Comparison of ENCODE assay signal across 15 cellular contexts in genomic region chr9:36731068-36731467, GRCh38.
"Had no signal": no experiment of that assay in that cellular context is flagged by ENCODE, and none has a peak within 500 bp of the region (broad histone marks: within the 10 kb centered on the region; RNA-seq: fewer than 3 reads in every experiment).

No MANE protein-coding gene starts in this region.

- H3K27me3 ChIP-seq: breast epithelium had no signal

- H3K9me3 ChIP-seq: breast epithelium, lower lobe of right lung, neutrophil had no signal

- H3K4me1 ChIP-seq: breast epithelium, foreskin keratinocyte, lower lobe of right lung had no signal

- H3K9me3 Mint-ChIP-seq: activated naive CD8-positive, alpha-beta T cell treated with anti-CD3 and anti-CD28 coated beads, Interleukin-2, amount 10 ng/mL, durations not matched to agents 7 days and 5 days; naive thymus-derived CD4-positive, alpha-beta T cell had no signal

- H3K4me3 Mint-ChIP-seq: activated naive CD8-positive, alpha-beta T cell treated with anti-CD3 and anti-CD28 coated beads, Interleukin-2, amount 10 ng/mL, durations not matched to agents 7 days and 5 days; naive thymus-derived CD4-positive, alpha-beta T cell had no signal

- H3K4me3 ChIP-seq: breast epithelium, lower lobe of right lung, skin epidermis had no signal

- ATAC-seq: foreskin keratinocyte; left cardiac atrium; naive thymus-derived CD4-positive, alpha-beta T cell had no signal

- H3K36me3 Mint-ChIP-seq: activated naive CD8-positive, alpha-beta T cell treated with anti-CD3 and anti-CD28 coated beads, Interleukin-2, amount 10 ng/mL, durations not matched to agents 7 days and 5 days; naive thymus-derived CD4-positive, alpha-beta T cell had no signal

- H3K27ac ChIP-seq: breast epithelium, foreskin keratinocyte, lower lobe of right lung, neutrophil, skin epidermis had no signal

- H3K27me3 Mint-ChIP-seq: activated naive CD8-positive, alpha-beta T cell treated with anti-CD3 and anti-CD28 coated beads, Interleukin-2, amount 10 ng/mL, durations not matched to agents 7 days and 5 days had no signal

- H3K36me3 ChIP-seq: breast epithelium, lower lobe of right lung, neutrophil had no signal

- DNase-seq: activated CD4-positive, alpha-beta T cell treated with anti-CD3 and anti-CD28 coated beads for 1 hour; activated CD4-positive, alpha-beta T cell treated with anti-CD3 and anti-CD28 coated beads, Interleukin-2, amount 50 U/mL, for 48 hours; activated gamma-delta T cell; activated naive CD8-positive, alpha-beta T cell treated with anti-CD3 and anti-CD28 coated beads, Interleukin-2, amount 10 ng/mL, durations not matched to agents 7 days and 5 days; activated T-cell treated with anti-CD3 and anti-CD28 coated beads, Interleukin-2, amount 50 U/mL, for 48 hours; aorta; foreskin keratinocyte; left cardiac atrium; lower lobe of right lung; midbrain; naive thymus-derived CD4-positive, alpha-beta T cell; stimulated activated CD4-positive, alpha-beta T cell treated with anti-CD3 and anti-CD28 coated beads, Interleukin-4, amount 100 ng/mL, for 4 hours had no signal
